Comparison of ENCODE assay signal across 25 cellular contexts in genomic region chr11:62847767-62848314, GRCh38. TPM values are rescaled to one million over a fixed set of nuclear protein-coding genes. Genes with fewer than 3 reads are reported as not detected.
"Had no signal": no experiment of that assay in that cellular context is flagged by ENCODE, and none has a peak within 500 bp of the region (broad histone marks: within the 10 kb centered on the region; RNA-seq: fewer than 3 reads in every experiment).

No MANE protein-coding gene starts in this region.

- H3K27me3 Mint-ChIP-seq: activated CD8-positive, alpha-beta T cell treated with anti-CD3 and anti-CD28 coated beads for 36 hours had no signal

- H3K27me3 ChIP-seq: neural progenitor cell, tibial artery, uterus had no signal

- H3K36me3 ChIP-seq: uterus had no signal

- H3K9me3 ChIP-seq: left ventricle myocardium inferior, psoas muscle, tibial artery, uterus had no signal

- H3K4me3 Mint-ChIP-seq: activated CD4-positive, alpha-beta T cell treated with anti-CD3 and anti-CD28 coated beads, Interleukin-2, amount 10 ng/mL, durations not matched to agents 24 days and 14 days; activated CD8-positive, alpha-beta T cell treated with anti-CD3 and anti-CD28 coated beads for 36 hours; activated naive CD4-positive, alpha-beta T cell treated with anti-CD3 and anti-CD28 coated beads, Interleukin-2, amount 10 ng/mL, durations not matched to agents 7 days and 5 days; activated T-cell treated with anti-CD3 and anti-CD28 coated beads, Interleukin-2, amount 50 U/mL, for 4 hours had no signal

- H3K27ac ChIP-seq: left ventricle myocardium inferior, neural progenitor cell, psoas muscle, skin epidermis, tibial artery, uterus had no signal

- ATAC-seq: activated CD8-positive, alpha-beta T cell treated with anti-CD3 and anti-CD28 coated beads for 36 hours; activated T-cell treated with anti-CD3 and anti-CD28 coated beads, Interleukin-2, amount 50 U/mL, for 4 hours; psoas muscle; right cardiac atrium had no signal

- H3K9me3 Mint-ChIP-seq: activated CD4-positive, alpha-beta T cell treated with anti-CD3 and anti-CD28 coated beads, Interleukin-2, amount 10 ng/mL, durations not matched to agents 24 days and 14 days; activated CD8-positive, alpha-beta T cell treated with anti-CD3 and anti-CD28 coated beads for 36 hours; activated naive CD4-positive, alpha-beta T cell treated with anti-CD3 and anti-CD28 coated beads, Interleukin-2, amount 10 ng/mL, durations not matched to agents 7 days and 5 days; activated T-cell treated with anti-CD3 and anti-CD28 coated beads, Interleukin-2, amount 50 U/mL, for 4 hours had no signal

- H3K4me1 ChIP-seq: tibial artery, uterus had no signal

- H3K4me3 ChIP-seq: left ventricle myocardium inferior, neural progenitor cell, psoas muscle, skin epidermis, tibial artery, uterus had no signal

- DNase-seq: activated CD4-positive, alpha-beta T cell treated with anti-CD3 and anti-CD28 coated beads, Interleukin-2, amount 10 ng/mL, durations not matched to agents 24 days and 14 days; activated CD4-positive, CD25-positive, alpha-beta regulatory T cell; activated CD8-positive, alpha-beta T cell treated with anti-CD3 and anti-CD28 coated beads for 36 hours; activated effector memory CD4-positive, alpha-beta T cell treated with Interleukin-2 at 50 U/mL for 16 hours; activated naive CD4-positive, alpha-beta T cell treated with anti-CD3 and anti-CD28 coated beads, Interleukin-2, amount 10 ng/mL, durations not matched to agents 7 days and 5 days; activated T-cell treated with anti-CD3 and anti-CD28 coated beads, Interleukin-2, amount 50 U/mL, for 4 hours; effector CD4-positive, alpha-beta T cell; left ventricle myocardium inferior; mammary epithelial cell; midbrain; psoas muscle; right cardiac atrium; stimulated activated CD4-positive, alpha-beta T cell treated with anti-CD3 and anti-CD28 coated beads, Interleukin-2, amount 100 ng/mL, for 48 hours; substantia nigra; SW 1271; tibial artery; uterus had no signal

- H3K27ac Mint-ChIP-seq: activated CD4-positive, alpha-beta T cell treated with anti-CD3 and anti-CD28 coated beads, Interleukin-2, amount 10 ng/mL, durations not matched to agents 24 days and 14 days; activated CD8-positive, alpha-beta T cell treated with anti-CD3 and anti-CD28 coated beads for 36 hours had no signal

RNA-seq across cellular contexts. Expression of gene TEX54, which starts 15.2 kb away (rescaled TPM):
- total RNA-seq: activated CD8-positive, alpha-beta T cell treated with anti-CD3 and anti-CD28 coated beads for 36 hours; cerebellum; frontal cortex; kidney epithelial cell; left ventricle myocardium inferior; mammary epithelial cell; myocyte; osteoblast; psoas muscle; right cardiac atrium; uterus had no signal
- polyA plus RNA-seq: esophagus, mammary epithelial cell, psoas muscle, right cardiac atrium had no signal
